In genomic region chr4:183920512-183920911, GRCh38 we compare ENCODE assay signal across 1 cellular context.
TF ChIP-seq lines count a peak whose summit lies in the region.

No MANE protein-coding gene starts in this region.

TF ChIP-seq in HCT116, 20 proteins besides CTCF, POLR2A, EP300 and RAD21 (continued from another document):
- TF ChIP-seq EZH2 (IDR thresholded peaks at IDR 0.05) (no peak), ELF1 (IDR thresholded peaks at IDR 0.05; ENCODE audit: borderline replicate concordance, low read depth) (no peak), JUND (IDR thresholded peaks at IDR 0.05) (no peak)
